ENCODE assay signal across 1 cellular context in the genomic region with DNA sequence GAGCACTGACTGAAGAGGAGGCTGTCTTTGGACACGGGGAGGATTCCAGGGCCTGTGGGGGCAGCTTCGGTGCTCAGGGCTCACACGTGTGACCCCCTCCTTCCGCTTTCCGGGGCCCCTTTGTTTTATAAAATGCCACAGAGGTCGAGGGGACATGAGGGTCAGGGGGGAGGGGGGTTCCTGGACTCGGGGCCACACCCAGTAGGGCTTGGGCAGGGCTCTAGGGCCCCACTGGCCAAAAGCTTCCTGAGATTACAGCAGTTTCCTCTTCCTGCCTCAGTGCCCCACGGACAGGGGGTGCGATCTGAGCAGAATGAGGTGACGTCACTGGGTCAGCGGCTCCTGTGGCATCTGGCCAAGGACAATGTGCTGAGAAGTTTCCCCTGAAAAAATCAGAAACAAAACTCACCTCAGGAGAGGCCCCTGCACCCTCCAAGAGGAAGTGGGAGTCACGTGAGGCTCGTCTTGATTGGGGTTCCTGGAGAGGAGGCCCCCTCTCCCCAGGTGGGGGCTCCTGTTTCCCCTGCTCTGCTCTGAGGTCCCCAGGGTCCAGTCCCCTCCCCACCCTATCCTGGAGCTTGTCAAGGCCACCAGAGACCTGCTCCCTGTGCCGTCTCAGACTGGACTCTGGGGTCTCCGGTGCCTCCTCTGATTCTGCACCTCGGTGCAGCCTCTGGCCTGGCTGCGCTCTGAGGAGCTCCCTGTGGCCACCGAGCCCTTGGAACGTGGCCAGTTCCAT.
A peak's percentile ranks its signal among the peaks of the same experiment; 100 is the strongest.
TF ChIP-seq lines count a peak whose summit lies in the region.

No MANE protein-coding gene starts in this region.

TF ChIP-seq in HepG2, 621 proteins besides CTCF, POLR2A, EP300 and RAD21 (continued from another document):
- TF ChIP-seq, protein P1, sequence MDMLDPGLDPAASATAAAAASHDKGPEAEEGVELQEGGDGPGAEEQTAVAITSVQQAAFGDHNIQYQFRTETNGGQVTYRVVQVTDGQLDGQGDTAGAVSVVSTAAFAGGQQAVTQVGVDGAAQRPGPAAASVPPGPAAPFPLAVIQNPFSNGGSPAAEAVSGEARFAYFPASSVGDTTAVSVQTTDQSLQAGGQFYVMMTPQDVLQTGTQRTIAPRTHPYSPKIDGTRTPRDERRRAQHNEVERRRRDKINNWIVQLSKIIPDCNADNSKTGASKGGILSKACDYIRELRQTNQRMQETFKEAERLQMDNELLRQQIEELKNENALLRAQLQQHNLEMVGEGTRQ (IDR thresholded peaks at IDR 0.05; ENCODE audit: low read depth, low read length): peak; percentile 35; the same call in 1 of the 2 replicates
- TF ChIP-seq, protein P1 (CRISPR knock-in tag; IDR thresholded peaks at IDR 0.05; ENCODE audit: borderline replicate concordance): peak; percentile 65; the same call in 1 of the 2 replicates
- TF ChIP-seq TBX2 (CRISPR knock-in tag; IDR thresholded peaks at IDR 0.05; ENCODE audit: borderline replicate concordance) (peak; percentile 31), HNRNPLL (IDR thresholded peaks at IDR 0.05; ENCODE audit: low read depth, low read length, poor library complexity, severe bottlenecking) (no peak), FIP1L1 (IDR thresholded peaks at IDR 0.05; ENCODE audit: borderline replicate concordance, insufficient read depth, low read depth, low read length) (no peak), JUND (CRISPR knock-in tag; IDR thresholded peaks at IDR 0.05) (no peak), CENPX (CRISPR knock-in tag; IDR thresholded peaks at IDR 0.05) (no peak), ZNF451 (CRISPR knock-in tag; IDR thresholded peaks at IDR 0.05) (no peak), ZNF598 (CRISPR knock-in tag; IDR thresholded peaks at IDR 0.05; ENCODE audit: borderline replicate concordance) (0 out of 2 replicates have a peak, but pooled peaks have one; percentile 26), RBM39 (IDR thresholded peaks at IDR 0.05; ENCODE audit: low read depth, low read length, poor library complexity, severe bottlenecking) (no peak), MYC (CRISPR knock-in tag; IDR thresholded peaks at IDR 0.05; ENCODE audit: borderline replicate concordance) (0 out of 2 replicates have a peak, but pooled peaks have one; percentile 6), MLLT10 (CRISPR knock-in tag; IDR thresholded peaks at IDR 0.05) (no peak), ZNF788 (CRISPR knock-in tag; IDR thresholded peaks at IDR 0.05; ENCODE audit: borderline replicate concordance) (no peak), ZNF468 (CRISPR knock-in tag; IDR thresholded peaks at IDR 0.05) (no peak), ZNF557 (CRISPR knock-in tag; IDR thresholded peaks at IDR 0.05) (no peak), ZNF17 (CRISPR knock-in tag; IDR thresholded peaks at IDR 0.05) (no peak), ATRX (CRISPR knock-in tag; IDR thresholded peaks at IDR 0.05; ENCODE audit: borderline replicate concordance) (no peak), NAIF1 (CRISPR knock-in tag; IDR thresholded peaks at IDR 0.05; ENCODE audit: borderline replicate concordance) (no peak), ZNF747 (CRISPR knock-in tag; IDR thresholded peaks at IDR 0.05; ENCODE audit: borderline replicate concordance) (0 out of 2 replicates have a peak, but pooled peaks have one; percentile 13), ZNF83 (CRISPR knock-in tag; IDR thresholded peaks at IDR 0.05; ENCODE audit: borderline replicate concordance) (no peak), NFE2L2 (IDR thresholded peaks at IDR 0.05; ENCODE audit: low read length) (no peak), CHD2 (IDR thresholded peaks at IDR 0.05; ENCODE audit: low read depth, low read length) (no peak), SNRNP70 (IDR thresholded peaks at IDR 0.05; ENCODE audit: low read depth, low read length) (no peak)
- TF ChIP-seq, protein P2, sequence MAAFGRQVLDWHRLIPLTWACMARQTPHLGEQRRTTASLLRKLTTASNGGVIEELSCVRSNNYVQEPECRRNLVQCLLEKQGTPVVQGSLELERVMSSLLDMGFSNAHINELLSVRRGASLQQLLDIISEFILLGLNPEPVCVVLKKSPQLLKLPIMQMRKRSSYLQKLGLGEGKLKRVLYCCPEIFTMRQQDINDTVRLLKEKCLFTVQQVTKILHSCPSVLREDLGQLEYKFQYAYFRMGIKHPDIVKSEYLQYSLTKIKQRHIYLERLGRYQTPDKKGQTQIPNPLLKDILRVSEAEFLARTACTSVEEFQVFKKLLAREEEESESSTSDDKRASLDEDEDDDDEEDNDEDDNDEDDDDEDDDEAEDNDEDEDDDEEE (CRISPR knock-in tag; IDR thresholded peaks at IDR 0.05): no peak
- TF ChIP-seq, protein P3, sequence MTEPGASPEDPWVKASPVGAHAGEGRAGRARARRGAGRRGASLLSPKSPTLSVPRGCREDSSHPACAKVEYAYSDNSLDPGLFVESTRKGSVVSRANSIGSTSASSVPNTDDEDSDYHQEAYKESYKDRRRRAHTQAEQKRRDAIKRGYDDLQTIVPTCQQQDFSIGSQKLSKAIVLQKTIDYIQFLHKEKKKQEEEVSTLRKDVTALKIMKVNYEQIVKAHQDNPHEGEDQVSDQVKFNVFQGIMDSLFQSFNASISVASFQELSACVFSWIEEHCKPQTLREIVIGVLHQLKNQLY (CRISPR knock-in tag; IDR thresholded peaks at IDR 0.05): no peak
- TF ChIP-seq, protein P4, sequence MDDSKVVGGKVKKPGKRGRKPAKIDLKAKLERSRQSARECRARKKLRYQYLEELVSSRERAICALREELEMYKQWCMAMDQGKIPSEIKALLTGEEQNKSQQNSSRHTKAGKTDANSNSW (CRISPR knock-in tag; IDR thresholded peaks at IDR 0.05; ENCODE audit: borderline replicate concordance): no peak
- TF ChIP-seq, protein P5, sequence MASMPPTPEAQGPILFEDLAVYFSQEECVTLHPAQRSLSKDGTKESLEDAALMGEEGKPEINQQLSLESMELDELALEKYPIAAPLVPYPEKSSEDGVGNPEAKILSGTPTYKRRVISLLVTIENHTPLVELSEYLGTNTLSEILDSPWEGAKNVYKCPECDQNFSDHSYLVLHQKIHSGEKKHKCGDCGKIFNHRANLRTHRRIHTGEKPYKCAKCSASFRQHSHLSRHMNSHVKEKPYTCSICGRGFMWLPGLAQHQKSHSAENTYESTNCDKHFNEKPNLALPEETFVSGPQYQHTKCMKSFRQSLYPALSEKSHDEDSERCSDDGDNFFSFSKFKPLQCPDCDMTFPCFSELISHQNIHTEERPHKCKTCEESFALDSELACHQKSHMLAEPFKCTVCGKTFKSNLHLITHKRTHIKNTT (CRISPR knock-in tag; IDR thresholded peaks at IDR 0.05): no peak
- TF ChIP-seq, protein P6, sequence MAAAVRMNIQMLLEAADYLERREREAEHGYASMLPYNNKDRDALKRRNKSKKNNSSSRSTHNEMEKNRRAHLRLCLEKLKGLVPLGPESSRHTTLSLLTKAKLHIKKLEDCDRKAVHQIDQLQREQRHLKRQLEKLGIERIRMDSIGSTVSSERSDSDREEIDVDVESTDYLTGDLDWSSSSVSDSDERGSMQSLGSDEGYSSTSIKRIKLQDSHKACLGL (CRISPR knock-in tag; IDR thresholded peaks at IDR 0.05): no peak
- TF ChIP-seq, protein P7, sequence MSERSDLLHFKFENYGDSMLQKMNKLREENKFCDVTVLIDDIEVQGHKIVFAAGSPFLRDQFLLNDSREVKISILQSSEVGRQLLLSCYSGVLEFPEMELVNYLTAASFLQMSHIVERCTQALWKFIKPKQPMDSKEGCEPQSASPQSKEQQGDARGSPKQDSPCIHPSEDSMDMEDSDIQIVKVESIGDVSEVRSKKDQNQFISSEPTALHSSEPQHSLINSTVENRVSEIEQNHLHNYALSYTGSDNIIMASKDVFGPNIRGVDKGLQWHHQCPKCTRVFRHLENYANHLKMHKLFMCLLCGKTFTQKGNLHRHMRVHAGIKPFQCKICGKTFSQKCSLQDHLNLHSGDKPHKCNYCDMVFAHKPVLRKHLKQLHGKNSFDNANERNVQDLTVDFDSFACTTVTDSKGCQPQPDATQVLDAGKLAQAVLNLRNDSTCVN (CRISPR knock-in tag; IDR thresholded peaks at IDR 0.05; ENCODE audit: borderline replicate concordance): no peak
- TF ChIP-seq, protein P8, sequence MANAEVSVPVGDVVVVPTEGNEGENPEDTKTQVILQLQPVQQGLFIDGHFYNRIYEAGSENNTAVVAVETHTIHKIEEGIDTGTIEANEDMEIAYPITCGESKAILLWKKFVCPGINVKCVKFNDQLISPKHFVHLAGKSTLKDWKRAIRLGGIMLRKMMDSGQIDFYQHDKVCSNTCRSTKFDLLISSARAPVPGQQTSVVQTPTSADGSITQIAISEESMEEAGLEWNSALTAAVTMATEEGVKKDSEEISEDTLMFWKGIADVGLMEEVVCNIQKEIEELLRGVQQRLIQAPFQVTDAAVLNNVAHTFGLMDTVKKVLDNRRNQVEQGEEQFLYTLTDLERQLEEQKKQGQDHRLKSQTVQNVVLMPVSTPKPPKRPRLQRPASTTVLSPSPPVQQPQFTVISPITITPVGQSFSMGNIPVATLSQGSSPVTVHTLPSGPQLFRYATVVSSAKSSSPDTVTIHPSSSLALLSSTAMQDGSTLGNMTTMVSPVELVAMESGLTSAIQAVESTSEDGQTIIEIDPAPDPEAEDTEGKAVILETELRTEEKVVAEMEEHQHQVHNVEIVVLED (CRISPR knock-in tag; IDR thresholded peaks at IDR 0.05; ENCODE audit: borderline replicate concordance): no peak
